8 cellular contexts compared by ENCODE assay signal in the genomic region with DNA sequence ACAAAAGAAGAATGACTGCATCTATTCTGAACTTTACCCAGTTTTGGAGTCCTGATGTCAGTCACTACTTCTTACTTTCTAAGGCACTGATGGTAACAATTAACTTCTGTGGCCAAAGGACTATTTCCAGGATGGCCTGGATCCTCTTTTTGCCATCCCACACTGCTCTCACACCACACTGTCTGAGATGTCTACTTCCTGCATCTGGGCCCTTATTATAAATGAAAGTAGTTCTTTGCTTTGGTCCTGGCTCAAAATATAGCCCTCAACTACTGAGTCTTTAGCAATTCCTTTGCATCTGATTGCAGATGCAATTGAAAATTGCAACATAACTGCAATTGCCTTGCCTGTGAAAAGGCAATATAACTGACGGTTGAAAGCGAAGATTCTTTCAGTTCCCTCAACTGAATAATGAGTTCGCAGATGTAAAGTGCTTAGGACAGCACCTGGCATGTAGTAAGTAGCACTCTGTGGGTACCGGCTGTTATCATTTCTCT. TPM values are rescaled to one million over a fixed set of nuclear protein-coding genes. Genes with fewer than 3 reads are reported as not detected.
DNase-seq lines count a peak whose midpoint lies in the region; ATAC-seq and TF ChIP-seq lines count a peak whose summit lies in the region.

No MANE protein-coding gene starts in this region.

- CTCF ChIA-PET in RWPE1 (lab: Yijun Ruan, JAX), result no interaction called here

- H3K4me1 ChIP-seq in GM23338 (ENCODE audit: insufficient read depth), result no peaks in the 10 kb centered on the region

- H3F3A ChIP-seq in GM23338 (replicated peaks; ENCODE audit: low read depth), result no peaks in the 10 kb centered on the region

- no peak overlapping the region for H3K27ac Mint-ChIP-seq in GM23338

- no peaks in the 10 kb centered on the region for H3K79me2 ChIP-seq in GM23338 (replicated peaks; ENCODE audit: insufficient read depth)

- H3K4me3 ChIP-seq in GM23338, result no peak overlapping the region

- DNase-seq in midbrain (lab: John Stamatoyannopoulos, UW) (peak; percentile 13), GM23338 (ENCODE audit: low spot score) (no peak), RWPE1 (ENCODE audit: low spot score) (no peak), ecto neural progenitor cell (ENCODE audit: low spot score) (no peak), GM03348 (ENCODE audit: low spot score) (no peak)

- no peak overlapping the region for H2AFZ ChIP-seq in GM23338

- TF ChIP-seq CTCF in GM23338 (conservative IDR thresholded peaks at IDR 0.05; ENCODE audit: low read depth in 2 of 2) (no peak), RWPE1 (conservative IDR thresholded peaks at IDR 0.05; ENCODE audit: low read depth) (no peak)

- H3K36me3 Mint-ChIP-seq in GM23338 (ENCODE audit: low read depth), result no peaks in the 10 kb centered on the region

- peak; percentile 86 for ATAC-seq in GM18868 (IDR thresholded peaks at IDR 0.05; ENCODE audit: unreplicated experiment)
- ATAC-seq in HG02571 (IDR thresholded peaks at IDR 0.05; ENCODE audit: unreplicated experiment), result peak; percentile 83
- ATAC-seq in HG03575 (IDR thresholded peaks at IDR 0.05; ENCODE audit: extremely low read depth, insufficient number of reproducible peaks, low FRiP score, unreplicated experiment), result peak; percentile 80
- no peak for ATAC-seq in GM23338

- no peak overlapping the region for H3K27ac ChIP-seq in GM23338 (ENCODE audit: low read depth)
- H3K27ac ChIP-seq in RWPE1, result no peak overlapping the region

- H4K20me1 ChIP-seq in GM23338 (replicated peaks; ENCODE audit: insufficient read depth), result no peaks in the 10 kb centered on the region

- POLR2A ChIA-PET in RWPE1 (lab: Yijun Ruan, JAX; ENCODE audit: low non-redundant PET), result no interaction called here

- H3K36me3 ChIP-seq in GM23338 (ENCODE audit: insufficient read depth), result no peaks in the 10 kb centered on the region

- H3K4me2 ChIP-seq in GM23338, result no peak overlapping the region

- peaks cover 10% of the 10 kb centered on the region; the same call in 2 of the 3 replicates for H3K4me1 Mint-ChIP-seq in GM23338

- peaks cover 4% of the 10 kb centered on the region for H3K27me3 Mint-ChIP-seq in GM23338 (ENCODE audit: insufficient read depth, low read depth, poor library complexity)

- no peak overlapping the region for H3K4me3 Mint-ChIP-seq in GM23338

- H3K9me3 Mint-ChIP-seq in GM23338, result no peaks in the 10 kb centered on the region

- H3K27me3 ChIP-seq in GM23338 (ENCODE audit: insufficient read depth), result no peaks in the 10 kb centered on the region

- no peaks in the 10 kb centered on the region for H3K9me2 ChIP-seq in GM23338 (ENCODE audit: insufficient read depth)

TF ChIP-seq in GM23338, 12 proteins besides CTCF, POLR2A, EP300 and RAD21:
- TF ChIP-seq ZNF114 (CRISPR knock-in tag; IDR thresholded peaks at IDR 0.05) (no peak), ETS1 (IDR thresholded peaks at IDR 0.05) (no peak), EZH2 (IDR thresholded peaks at IDR 0.05; ENCODE audit: low read depth, unreplicated experiment) (no peak), ZNF331 (CRISPR knock-in tag; IDR thresholded peaks at IDR 0.05; ENCODE audit: low read depth) (no peak), REST (IDR thresholded peaks at IDR 0.05; ENCODE audit: unreplicated experiment) (no peak), POLR2AphosphoS5 (IDR thresholded peaks at IDR 0.05; ENCODE audit: low read depth) (no peak), CREB1 (CRISPR knock-in tag; IDR thresholded peaks at IDR 0.05; ENCODE audit: low read depth) (no peak), STAT1 (IDR thresholded peaks at IDR 0.05; ENCODE audit: unreplicated experiment) (no peak)
- TF ChIP-seq, protein P1, sequence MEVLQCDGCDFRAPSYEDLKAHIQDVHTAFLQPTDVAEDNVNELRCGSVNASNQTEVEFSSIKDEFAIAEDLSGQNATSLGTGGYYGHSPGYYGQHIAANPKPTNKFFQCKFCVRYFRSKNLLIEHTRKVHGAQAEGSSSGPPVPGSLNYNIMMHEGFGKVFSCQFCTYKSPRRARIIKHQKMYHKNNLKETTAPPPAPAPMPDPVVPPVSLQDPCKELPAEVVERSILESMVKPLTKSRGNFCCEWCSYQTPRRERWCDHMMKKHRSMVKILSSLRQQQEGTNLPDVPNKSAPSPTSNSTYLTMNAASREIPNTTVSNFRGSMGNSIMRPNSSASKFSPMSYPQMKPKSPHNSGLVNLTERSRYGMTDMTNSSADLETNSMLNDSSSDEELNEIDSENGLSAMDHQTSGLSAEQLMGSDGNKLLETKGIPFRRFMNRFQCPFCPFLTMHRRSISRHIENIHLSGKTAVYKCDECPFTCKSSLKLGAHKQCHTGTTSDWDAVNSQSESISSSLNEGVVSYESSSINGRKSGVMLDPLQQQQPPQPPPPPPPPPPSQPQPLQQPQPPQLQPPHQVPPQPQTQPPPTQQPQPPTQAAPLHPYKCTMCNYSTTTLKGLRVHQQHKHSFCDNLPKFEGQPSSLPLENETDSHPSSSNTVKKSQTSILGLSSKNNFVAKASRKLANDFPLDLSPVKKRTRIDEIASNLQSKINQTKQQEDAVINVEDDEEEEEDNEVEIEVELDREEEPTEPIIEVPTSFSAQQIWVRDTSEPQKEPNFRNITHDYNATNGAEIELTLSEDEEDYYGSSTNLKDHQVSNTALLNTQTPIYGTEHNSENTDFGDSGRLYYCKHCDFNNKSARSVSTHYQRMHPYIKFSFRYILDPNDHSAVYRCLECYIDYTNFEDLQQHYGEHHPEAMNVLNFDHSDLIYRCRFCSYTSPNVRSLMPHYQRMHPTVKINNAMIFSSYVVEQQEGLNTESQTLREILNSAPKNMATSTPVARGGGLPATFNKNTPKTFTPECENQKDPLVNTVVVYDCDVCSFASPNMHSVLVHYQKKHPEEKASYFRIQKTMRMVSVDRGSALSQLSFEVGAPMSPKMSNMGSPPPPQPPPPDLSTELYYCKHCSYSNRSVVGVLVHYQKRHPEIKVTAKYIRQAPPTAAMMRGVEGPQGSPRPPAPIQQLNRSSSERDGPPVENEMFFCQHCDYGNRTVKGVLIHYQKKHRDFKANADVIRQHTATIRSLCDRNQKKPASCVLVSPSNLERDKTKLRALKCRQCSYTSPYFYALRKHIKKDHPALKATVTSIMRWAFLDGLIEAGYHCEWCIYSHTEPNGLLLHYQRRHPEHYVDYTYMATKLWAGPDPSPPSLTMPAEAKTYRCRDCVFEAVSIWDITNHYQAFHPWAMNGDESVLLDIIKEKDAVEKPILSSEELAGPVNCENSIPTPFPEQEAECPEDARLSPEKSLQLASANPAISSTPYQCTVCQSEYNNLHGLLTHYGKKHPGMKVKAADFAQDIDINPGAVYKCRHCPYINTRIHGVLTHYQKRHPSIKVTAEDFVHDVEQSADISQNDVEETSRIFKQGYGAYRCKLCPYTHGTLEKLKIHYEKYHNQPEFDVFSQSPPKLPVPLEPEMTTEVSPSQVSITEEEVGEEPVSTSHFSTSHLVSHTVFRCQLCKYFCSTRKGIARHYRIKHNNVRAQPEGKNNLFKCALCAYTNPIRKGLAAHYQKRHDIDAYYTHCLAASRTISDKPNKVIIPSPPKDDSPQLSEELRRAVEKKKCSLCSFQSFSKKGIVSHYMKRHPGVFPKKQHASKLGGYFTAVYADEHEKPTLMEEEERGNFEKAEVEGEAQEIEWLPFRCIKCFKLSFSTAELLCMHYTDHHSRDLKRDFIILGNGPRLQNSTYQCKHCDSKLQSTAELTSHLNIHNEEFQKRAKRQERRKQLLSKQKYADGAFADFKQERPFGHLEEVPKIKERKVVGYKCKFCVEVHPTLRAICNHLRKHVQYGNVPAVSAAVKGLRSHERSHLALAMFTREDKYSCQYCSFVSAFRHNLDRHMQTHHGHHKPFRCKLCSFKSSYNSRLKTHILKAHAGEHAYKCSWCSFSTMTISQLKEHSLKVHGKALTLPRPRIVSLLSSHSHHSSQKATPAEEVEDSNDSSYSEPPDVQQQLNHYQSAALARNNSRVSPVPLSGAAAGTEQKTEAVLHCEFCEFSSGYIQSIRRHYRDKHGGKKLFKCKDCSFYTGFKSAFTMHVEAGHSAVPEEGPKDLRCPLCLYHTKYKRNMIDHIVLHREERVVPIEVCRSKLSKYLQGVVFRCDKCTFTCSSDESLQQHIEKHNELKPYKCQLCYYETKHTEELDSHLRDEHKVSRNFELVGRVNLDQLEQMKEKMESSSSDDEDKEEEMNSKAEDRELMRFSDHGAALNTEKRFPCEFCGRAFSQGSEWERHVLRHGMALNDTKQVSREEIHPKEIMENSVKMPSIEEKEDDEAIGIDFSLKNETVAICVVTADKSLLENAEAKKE (CRISPR knock-in tag; IDR thresholded peaks at IDR 0.05), result no peak
TF ChIP-seq in GM23338: peak in this region for 0.

RNA-seq across cellular contexts. Expression of gene COQ2, which starts 44.2 kb away (rescaled TPM):
- 21.1 and 28.2 TPM in 2 replicates for total RNA-seq in GM23338 (2014; rRNA removed; shearing (Covaris generic))
- 25.3 and 26.6 TPM in 2 replicates for polyA plus RNA-seq in GM23338 (2016; fragmentation: Nextera tagmentation; extraction: Ambion mirVana)
